In genomic region chr1:12539705-12540579, GRCh38 we compare ENCODE assay signal across 11 cellular contexts.
DNase-seq lines count a peak whose midpoint lies in the region; TF ChIP-seq lines count a peak whose summit lies in the region.
"Had no signal": no experiment of that assay in that cellular context is flagged by ENCODE, and none has a peak within 500 bp of the region (broad histone marks: within the 10 kb centered on the region; RNA-seq: fewer than 3 reads in every experiment).

No MANE protein-coding gene starts in this region.

- intact Hi-C loops in testis (cut with DNase I; ENCODE audit: low total_unique reads): no loop called here

- no peaks in the 10 kb centered on the region for H3K27me3 ChIP-seq in testis

- H3K27me3 Mint-ChIP-seq in neural crest cell (ENCODE audit: low read depth): no peaks in the 10 kb centered on the region
- peaks cover 11% of the 10 kb centered on the region for H3K27me3 Mint-ChIP-seq in activated CD4-positive, alpha-beta T cell treated with anti-CD3 and anti-CD28 coated beads, Interleukin-2, amount 10 ng/mL, durations not matched to agents 7 days and 5 days

- H3K36me3 Mint-ChIP-seq in neural crest cell (ENCODE audit: low read depth): no peaks in the 10 kb centered on the region
- peaks cover 22% of the 10 kb centered on the region for H3K36me3 Mint-ChIP-seq in activated CD4-positive, alpha-beta T cell treated with anti-CD3 and anti-CD28 coated beads, Interleukin-2, amount 10 ng/mL, durations not matched to agents 7 days and 5 days (ENCODE audit: low read depth)

- H3K9me3 ChIP-seq in testis: no peaks in the 10 kb centered on the region
- H3K9me3 ChIP-seq: neutrophil had no signal

- no peak overlapping the region for H3K27ac Mint-ChIP-seq in neural crest cell (ENCODE audit: unreplicated experiment)
- no peak overlapping the region for H3K27ac Mint-ChIP-seq in activated CD4-positive, alpha-beta T cell treated with anti-CD3 and anti-CD28 coated beads, Interleukin-2, amount 10 ng/mL, durations not matched to agents 7 days and 5 days

- no peak overlapping the region for H3K4me3 ChIP-seq in testis

- CTCF ChIA-PET in activated CD4-positive, alpha-beta T cell treated with anti-CD3 and anti-CD28 coated beads, Interleukin-2, amount 10 ng/mL, durations not matched to agents 7 days and 5 days (lab: Charles Lee): interaction anchor here (1.5 kb wide), 1 partner anchor 15 kb away, joined by 3 read pairs; no protein-coding TSS in a partner anchor

- no peak overlapping the region for H3K4me3 Mint-ChIP-seq in neural crest cell
- H3K4me3 Mint-ChIP-seq in activated CD4-positive, alpha-beta T cell treated with anti-CD3 and anti-CD28 coated beads, Interleukin-2, amount 10 ng/mL, durations not matched to agents 7 days and 5 days: no peak overlapping the region

- WGBS in testis, 2 donors: 58 to 61% methylated on average over 22 to 32 of the region's 34 CpGs

- peak; percentile 89 for DNase-seq in AG08395 (ENCODE audit: low spot score)
- peak; percentile 54 for DNase-seq in RPMI7951 (ENCODE audit: low read depth)
- DNase-seq in glomerular visceral epithelial cell (ENCODE audit: extremely low spot score): peak; percentile 77
- DNase-seq in neural crest cell (ENCODE audit: low read depth, low spot score): peak; percentile 26
- no peak for DNase-seq in testis
- DNase-seq in NCI-H187 (lab: John Stamatoyannopoulos, UW): no peak
- no peak for DNase-seq in activated CD4-positive, alpha-beta T cell treated with anti-CD3 and anti-CD28 coated beads, Interleukin-2, amount 10 ng/mL, durations not matched to agents 7 days and 5 days
- DNase-seq in cerebellar cortex (ENCODE audit: low spot score): no peak
- DNase-seq: activated T-cell treated with anti-CD3 and anti-CD28 coated beads, Interleukin-2, amount 50 U/mL, for 1 hour; NCI-H748 treated with DMSO at 0.1 percent for 48 hours had no signal

- TF ChIP-seq CTCF in neural crest cell (conservative IDR thresholded peaks at IDR 0.05): no peak
- TF ChIP-seq CTCF in testis (IDR thresholded peaks at IDR 0.05): no peak

- no peaks in the 10 kb centered on the region for H3K9me3 Mint-ChIP-seq in neural crest cell
- peaks cover 22% of the 10 kb centered on the region for H3K9me3 Mint-ChIP-seq in activated CD4-positive, alpha-beta T cell treated with anti-CD3 and anti-CD28 coated beads, Interleukin-2, amount 10 ng/mL, durations not matched to agents 7 days and 5 days

- H3K36me3 ChIP-seq in testis (ENCODE audit: low read depth, missing control alignments): no peaks in the 10 kb centered on the region
- H3K36me3 ChIP-seq: neutrophil had no signal

- no peak for TF ChIP-seq POLR2A in testis (IDR thresholded peaks at IDR 0.05)

- peaks cover 23% of the 10 kb centered on the region for H3K4me1 Mint-ChIP-seq in neural crest cell
- H3K4me1 Mint-ChIP-seq in activated CD4-positive, alpha-beta T cell treated with anti-CD3 and anti-CD28 coated beads, Interleukin-2, amount 10 ng/mL, durations not matched to agents 7 days and 5 days: peaks cover 7% of the 10 kb centered on the region

- no peak overlapping the region for H3K27ac ChIP-seq in testis
- H3K27ac ChIP-seq: neutrophil had no signal

- POLR2A ChIA-PET in activated CD4-positive, alpha-beta T cell treated with anti-CD3 and anti-CD28 coated beads, Interleukin-2, amount 10 ng/mL, durations not matched to agents 7 days and 5 days (lab: Charles Lee): no interaction called here

- peaks cover 9% of the 10 kb centered on the region for H3K4me1 ChIP-seq in testis

Comparison
In these comparisons a context has a peak if more than half of its experiments do, and no peak if none do; other contexts are left out.
1. DNase-seq: peak in AG08395 (single experiment), RPMI7951 (single experiment), glomerular visceral epithelial cell (single experiment) and neural crest cell (single experiment); none in testis (single experiment), NCI-H187 (0 of 2), activated CD4-positive, alpha-beta T cell treated with anti-CD3 and anti-CD28 coated beads, Interleukin-2, amount 10 ng/mL, durations not matched to agents 7 days and 5 days (single experiment) and cerebellar cortex (single experiment).